In the genomic region with DNA sequence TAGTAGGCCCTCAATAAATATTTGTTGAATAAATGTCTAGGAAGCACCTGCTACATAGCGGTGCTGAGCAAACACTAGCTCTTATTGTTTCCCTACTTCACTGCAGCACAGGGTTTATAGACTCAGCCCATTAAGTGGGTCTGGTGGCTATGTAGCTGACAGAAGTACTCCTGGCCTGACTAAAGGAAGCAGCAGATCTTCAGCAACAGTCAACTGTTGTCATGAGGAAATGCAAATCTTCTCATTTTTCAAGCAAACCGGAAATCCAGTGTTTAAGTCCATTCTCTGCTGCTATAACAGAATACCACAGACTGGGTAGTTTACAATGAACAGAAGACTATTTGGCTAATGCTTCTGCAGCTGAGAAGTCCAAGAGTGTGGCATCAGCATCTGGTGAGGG, we compare ENCODE assay signal across 16 cellular contexts. TPM values are rescaled to one million over a fixed set of nuclear protein-coding genes. Genes with fewer than 3 reads are reported as not detected.
DNase-seq lines count a peak whose midpoint lies in the region; ATAC-seq lines count a peak whose summit lies in the region.
"Had no signal": no experiment of that assay in that cellular context is flagged by ENCODE, and none has a peak within 500 bp of the region (broad histone marks: within the 10 kb centered on the region; RNA-seq: fewer than 3 reads in every experiment).

No MANE protein-coding gene starts in this region.

- peak; percentile 25 for ATAC-seq in HG03565 (IDR thresholded peaks at IDR 0.05; ENCODE audit: unreplicated experiment)
- no peak for ATAC-seq in stimulated activated memory B cell treated with anti-CD40 and anti-IgM and Interleukin-4, amounts not matched to agents 10 μg/mL and 1 μg/mL and 100 μg/mL, for 72 hours
- ATAC-seq: heart left ventricle, Right ventricle myocardium inferior had no signal

- no peak overlapping the region for H3K18ac ChIP-seq in mesenchymal stem cell (ENCODE audit: low read depth in 1 of 2, low read length in 2 of 2)

- H3K4me3 Mint-ChIP-seq in stimulated activated memory B cell treated with anti-CD40 and anti-IgM and Interleukin-4, amounts not matched to agents 10 μg/mL and 1 μg/mL and 100 μg/mL, for 72 hours: no peak overlapping the region
- H3K4me3 Mint-ChIP-seq: activated naive CD8-positive, alpha-beta T cell treated with anti-CD3 and anti-CD28 coated beads, Interleukin-2, amount 10 ng/mL, durations not matched to agents 7 days and 5 days; activated T-cell treated with anti-CD3 and anti-CD28 coated beads, Interleukin-2, amount 50 U/mL, for 24 hours had no signal

- no peaks in the 10 kb centered on the region for H3K9me3 ChIP-seq in mesenchymal stem cell (ENCODE audit: control insufficient read depth, low read length)
- H3K9me3 ChIP-seq: esophagus muscularis mucosa, stomach had no signal

- no peak overlapping the region for H3K27ac Mint-ChIP-seq in stimulated activated memory B cell treated with anti-CD40 and anti-IgM and Interleukin-4, amounts not matched to agents 10 μg/mL and 1 μg/mL and 100 μg/mL, for 72 hours
- H3K27ac Mint-ChIP-seq: activated T-cell treated with anti-CD3 and anti-CD28 coated beads, Interleukin-2, amount 50 U/mL, for 24 hours had no signal

- H2BK12ac ChIP-seq in mesenchymal stem cell (ENCODE audit: low read length in 2 of 2): no peak overlapping the region

- H3K4me3 ChIP-seq in mesenchymal stem cell (ENCODE audit: insufficient read depth in 1 of 2, low read depth in 1 of 2, low read length in 2 of 2): no peak overlapping the region
- H3K4me3 ChIP-seq: esophagus muscularis mucosa, heart left ventricle, stomach had no signal

- no peak overlapping the region for H4K8ac ChIP-seq in mesenchymal stem cell (ENCODE audit: low read length)

- no peaks in the 10 kb centered on the region for H3K27me3 Mint-ChIP-seq in stimulated activated memory B cell treated with anti-CD40 and anti-IgM and Interleukin-4, amounts not matched to agents 10 μg/mL and 1 μg/mL and 100 μg/mL, for 72 hours
- H3K27me3 Mint-ChIP-seq: activated naive CD8-positive, alpha-beta T cell treated with anti-CD3 and anti-CD28 coated beads, Interleukin-2, amount 10 ng/mL, durations not matched to agents 7 days and 5 days; activated T-cell treated with anti-CD3 and anti-CD28 coated beads, Interleukin-2, amount 50 U/mL, for 24 hours had no signal

- H2AFZ ChIP-seq in mesenchymal stem cell (ENCODE audit: low read depth, low read length): no peak overlapping the region

- H3K14ac ChIP-seq in mesenchymal stem cell (ENCODE audit: low read length in 2 of 2): no peak overlapping the region

- peaks cover 6% of the 10 kb centered on the region for H3K79me1 ChIP-seq in mesenchymal stem cell (replicated peaks; ENCODE audit: low read length, poor library complexity, severe bottlenecking)

- H2AK5ac ChIP-seq in mesenchymal stem cell (ENCODE audit: low read length, severe bottlenecking): no peak overlapping the region

- no peaks in the 10 kb centered on the region for H3K36me3 ChIP-seq in mesenchymal stem cell (ENCODE audit: control insufficient read depth in 1 of 2, insufficient read depth in 2 of 2, low read depth in 1 of 2, low read length in 2 of 2)
- H3K36me3 ChIP-seq: esophagus muscularis mucosa, heart left ventricle, stomach had no signal

- H2BK120ac ChIP-seq in mesenchymal stem cell (ENCODE audit: low read depth, low read length): no peak overlapping the region

- H3K4me2 ChIP-seq in mesenchymal stem cell (ENCODE audit: low read length, poor library complexity, severe bottlenecking): no peak overlapping the region

- H4K91ac ChIP-seq in mesenchymal stem cell (ENCODE audit: low read length): no peak overlapping the region

- H3K27me3 ChIP-seq in mesenchymal stem cell (ENCODE audit: control insufficient read depth in 1 of 2, insufficient read depth in 1 of 2, low read length in 2 of 2): no peaks in the 10 kb centered on the region
- H3K27me3 ChIP-seq: esophagus muscularis mucosa, heart left ventricle, stomach had no signal

- no peak overlapping the region for H2BK5ac ChIP-seq in mesenchymal stem cell (ENCODE audit: low read depth, low read length, poor library complexity, severe bottlenecking)

- no peaks in the 10 kb centered on the region for H3K4me1 ChIP-seq in mesenchymal stem cell (ENCODE audit: control insufficient read depth, insufficient read depth, low read depth, low read length)

- peaks cover 46% of the 10 kb centered on the region for H3K4me1 Mint-ChIP-seq in stimulated activated memory B cell treated with anti-CD40 and anti-IgM and Interleukin-4, amounts not matched to agents 10 μg/mL and 1 μg/mL and 100 μg/mL, for 72 hours

- no peak overlapping the region for H3K27ac ChIP-seq in mesenchymal stem cell (ENCODE audit: low read length, poor library complexity, severe bottlenecking)
- H3K27ac ChIP-seq: esophagus muscularis mucosa, heart left ventricle, stomach had no signal

- no peak overlapping the region for H3K9ac ChIP-seq in mesenchymal stem cell (ENCODE audit: low read length)

- peak; percentile 8 for DNase-seq in SIG-M5 treated with dmso at 0.1 percent for 504 hours (lab: John Stamatoyannopoulos, UW; ENCODE audit: unreplicated experiment)
- no peak for DNase-seq in SIG-M5 (lab: John Stamatoyannopoulos, UW)
- DNase-seq in NCI-H748 (lab: John Stamatoyannopoulos, UW; ENCODE audit: unreplicated experiment): peak; percentile 75
- DNase-seq in mesenchymal stem cell: peak; percentile 9
- DNase-seq in glomerular visceral epithelial cell (ENCODE audit: extremely low spot score): no peak
- no peak for DNase-seq in activated CD4-positive, alpha-beta T cell treated with anti-CD3 and anti-CD28 coated beads, Interleukin-2, amount 50 U/mL, for 4 hours
- DNase-seq: activated naive CD8-positive, alpha-beta T cell treated with anti-CD3 and anti-CD28 coated beads, Interleukin-2, amount 10 ng/mL, durations not matched to agents 7 days and 5 days; activated T-cell treated with anti-CD3 and anti-CD28 coated beads, Interleukin-2, amount 50 U/mL, for 24 hours; heart left ventricle; NCI-H1694; stimulated activated CD4-positive, alpha-beta T cell treated with anti-CD3 and anti-CD28 coated beads, Interleukin-15, amount 100 ng/mL, for 24 hours; stomach had no signal

- H3K9me3 Mint-ChIP-seq in stimulated activated memory B cell treated with anti-CD40 and anti-IgM and Interleukin-4, amounts not matched to agents 10 μg/mL and 1 μg/mL and 100 μg/mL, for 72 hours: peaks cover 3% of the 10 kb centered on the region

- H2BK15ac ChIP-seq in mesenchymal stem cell (ENCODE audit: low read depth, poor library complexity, severe bottlenecking): no peak overlapping the region

- H3K23ac ChIP-seq in mesenchymal stem cell (ENCODE audit: low read length in 2 of 2): no peak overlapping the region

- H3K4ac ChIP-seq in mesenchymal stem cell (ENCODE audit: low read depth in 1 of 2, low read length in 2 of 2): no peak overlapping the region

- 100% methylated on average over 2 of the region's 2 CpGs for WGBS in mesenchymal stem cell

- peaks cover 5% of the 10 kb centered on the region for H3K36me3 Mint-ChIP-seq in stimulated activated memory B cell treated with anti-CD40 and anti-IgM and Interleukin-4, amounts not matched to agents 10 μg/mL and 1 μg/mL and 100 μg/mL, for 72 hours

RNA-seq across cellular contexts. Expression of a gene that starts 2.8 kb away (rescaled TPM):
- polyA plus RNA-seq in mesenchymal stem cell (2013, experiment 1 of 2): 19.9 TPM
- polyA plus RNA-seq in mesenchymal stem cell (2013, experiment 2 of 2): 20.6 TPM

Comparison
In these comparisons a context has a peak if more than half of its experiments do, and no peak if none do; other contexts are left out.
1. DNase-seq: peak in SIG-M5 treated with dmso at 0.1 percent for 504 hours (single experiment), NCI-H748 (single experiment) and mesenchymal stem cell (single experiment); none in SIG-M5 (single experiment), glomerular visceral epithelial cell (single experiment) and activated CD4-positive, alpha-beta T cell treated with anti-CD3 and anti-CD28 coated beads, Interleukin-2, amount 50 U/mL, for 4 hours (0 of 2).